In genomic region chr3:129557737-129558037, GRCh38 we compare ENCODE assay signal across 16 cellular contexts. TPM values are rescaled to one million over a fixed set of nuclear protein-coding genes. Genes with fewer than 3 reads are reported as not detected.
DNase-seq lines count a peak whose midpoint lies in the region; ATAC-seq and TF ChIP-seq lines count a peak whose summit lies in the region.
"Had no signal": no experiment of that assay in that cellular context is flagged by ENCODE, and none has a peak within 500 bp of the region (broad histone marks: within the 10 kb centered on the region; RNA-seq: fewer than 3 reads in every experiment).

No MANE protein-coding gene starts in this region.

- H3K36me3 ChIP-seq in IMR-90 (ENCODE audit: control insufficient read depth, insufficient read depth, low read length) (peaks cover 38% of the 10 kb centered on the region), thoracic aorta (peaks cover 16% of the 10 kb centered on the region), prostate gland (no peaks in the 10 kb centered on the region)

- intact Hi-C loops in IMR-90 (cut with micrococcal nuclease): no loop called here
- intact Hi-C loops in dorsolateral prefrontal cortex (cut with DNase I): no loop called here
- intact Hi-C loops in prostate gland (cut with DNase I): loop anchor here (5.0 kb wide), 1 partner anchor 65 kb away; no protein-coding TSS in a partner anchor

- H3K4me1 Mint-ChIP-seq in nephron progenitor cell: peaks cover 72% of the 10 kb centered on the region

- H3K4me1 ChIP-seq in IMR-90 (ENCODE audit: control insufficient read depth, insufficient read depth, low read length): peaks cover 38% of the 10 kb centered on the region
- H3K4me1 ChIP-seq in thoracic aorta (ENCODE audit: control insufficient read depth in 1 of 2, low read depth in 2 of 2): peaks cover 57 to 93% of the 10 kb centered on the region in 2 donors
- H3K4me1 ChIP-seq in prostate gland (replicated peaks): no peaks in the 10 kb centered on the region

- H4K91ac ChIP-seq in IMR-90 (ENCODE audit: insufficient read depth, low read depth, low read length): peak overlapping the region; percentile 83

- H3K27ac ChIP-seq in IMR-90 (ENCODE audit: insufficient read depth, low read length): no peak overlapping the region
- H3K27ac ChIP-seq in dorsolateral prefrontal cortex: peak overlapping the region in 38 of 59 donors; percentile 1 to 78 (median 52)
- H3K27ac ChIP-seq in thoracic aorta: peak overlapping the region; percentile 77 to 86
- peak overlapping the region in 1 of 2 donors; percentile 26 for H3K27ac ChIP-seq in prostate gland

- BruUV-seq in IMR-90 (replicated peaks; lab: Mats Ljungman, UMichigan): no TSS peak

- POLR2A ChIA-PET in IMR-90 (lab: Charles Lee; ENCODE audit: unreplicated experiment): no interaction called here

- TF ChIP-seq CTCF in IMR-90 (conservative IDR thresholded peaks at IDR 0.05; ENCODE audit: low read depth, low read length) (no peak), dorsolateral prefrontal cortex (IDR thresholded peaks at IDR 0.05 in 54 of 56, conservative IDR thresholded peaks at IDR 0.05 in 2 of 56; ENCODE audit: low read depth in 1 of 56, partially characterized antibody in 56 of 56) (no peak), nephron progenitor cell (IDR thresholded peaks at IDR 0.05) (no peak), thoracic aorta (IDR thresholded peaks at IDR 0.05) (no peak), prostate gland (IDR thresholded peaks at IDR 0.05) (no peak)

- H2BK120ac ChIP-seq in IMR-90 (ENCODE audit: low read depth, low read length): peak overlapping the region; percentile 46; the same call in 1 of the 2 replicates

- H2BK20ac ChIP-seq in IMR-90 (ENCODE audit: low read depth, low read length): no peak overlapping the region

- CTCF ChIA-PET in IMR-90 (lab: Yijun Ruan, JAX): interaction anchor here (1.3 kb wide), 1 partner anchor 72 kb away, joined by 3 read pairs; no protein-coding TSS in a partner anchor

- no peak overlapping the region for H3K56ac ChIP-seq in IMR-90 (ENCODE audit: extremely low read depth, insufficient read depth, low read length)

- in situ Hi-C loops in IMR-90 (cut with MboI; ENCODE audit: low sequenced_read_pairs): no loop called here

- no peak overlapping the region for H2BK5ac ChIP-seq in IMR-90 (ENCODE audit: low read depth, low read length, poor library complexity, severe bottlenecking)

- H3K4ac ChIP-seq in IMR-90 (ENCODE audit: low read depth, low read length): peak overlapping the region; percentile 98

- no peaks in the 10 kb centered on the region for H3K27me3 Mint-ChIP-seq in nephron progenitor cell (ENCODE audit: low read depth, poor library complexity)

- H3K4me3 ChIP-seq in IMR-90 (ENCODE audit: insufficient read depth, low read depth, low read length) (no peak overlapping the region), dorsolateral prefrontal cortex (no peak overlapping the region), thoracic aorta (peak overlapping the region; percentile 19), prostate gland (no peak overlapping the region)
- H3K4me3 ChIP-seq: K562 had no signal

- H3K27me3 ChIP-seq in IMR-90 (ENCODE audit: control insufficient read depth, insufficient read depth, low read length) (no peaks in the 10 kb centered on the region), dorsolateral prefrontal cortex (no peaks in the 10 kb centered on the region), thoracic aorta (replicated peaks; ENCODE audit: insufficient read depth) (no peaks in the 10 kb centered on the region), prostate gland (replicated peaks; ENCODE audit: insufficient read depth) (no peaks in the 10 kb centered on the region)

- no peak overlapping the region for H2AFZ ChIP-seq in IMR-90 (replicated peaks; ENCODE audit: low read length, poor library complexity)

- H3K9me3 ChIP-seq in IMR-90 (ENCODE audit: control insufficient read depth, insufficient read depth, low read length): no peaks in the 10 kb centered on the region
- no peaks in the 10 kb centered on the region for H3K9me3 ChIP-seq in thoracic aorta
- no peaks in the 10 kb centered on the region for H3K9me3 ChIP-seq in prostate gland

- H3K14ac ChIP-seq in IMR-90 (replicated peaks; ENCODE audit: low read depth, low read length): peak overlapping the region; percentile 96; the same call in 1 of the 2 replicates

- no peak overlapping the region for H3K9ac ChIP-seq in IMR-90 (ENCODE audit: low read depth, low read length)

- DNase-seq in IMR-90 (no peak), dorsolateral prefrontal cortex (no peak), nephron progenitor cell (no peak), thoracic aorta (ENCODE audit: low spot score) (no peak), prostate gland (ENCODE audit: low spot score) (no peak)
- no peak for DNase-seq in effector CD8-positive, alpha-beta T cell (lab: John Stamatoyannopoulos, UW)
- DNase-seq: activated CD4-positive, CD25-positive, alpha-beta regulatory T cell treated with anti-CD3 and anti-CD28 coated beads, Interleukin-2, amount 50 U/mL, for 72 hours; AML-193; effector CD4-positive, alpha-beta T cell; NCI-H1105; small intestine had no signal

- H3K4me2 ChIP-seq in IMR-90 (ENCODE audit: low read depth, low read length): no peak overlapping the region

- H2BK15ac ChIP-seq in IMR-90 (ENCODE audit: low read depth, low read length): peak overlapping the region; percentile 7; the same call in 1 of the 3 replicates

- no peak overlapping the region for H3K18ac ChIP-seq in IMR-90 (ENCODE audit: low read depth, low read length)

- H3K9me3 Mint-ChIP-seq in nephron progenitor cell: no peaks in the 10 kb centered on the region
- H3K9me3 Mint-ChIP-seq: stimulated activated memory B cell treated with anti-CD40 and anti-IgM and Interleukin-4, amounts not matched to agents 10 μg/mL and 1 μg/mL and 100 μg/mL, for 72 hours had no signal

- H3K36me3 Mint-ChIP-seq in nephron progenitor cell (ENCODE audit: low read depth): peaks cover 6% of the 10 kb centered on the region
- H3K36me3 Mint-ChIP-seq: stimulated activated memory B cell treated with anti-CD40 and anti-IgM and Interleukin-4, amounts not matched to agents 10 μg/mL and 1 μg/mL and 100 μg/mL, for 72 hours had no signal

- peaks cover 13 to 41% of the 10 kb centered on the region in 2 experiments; a peak in 3 of 4 replicates for H3K79me1 ChIP-seq in IMR-90 (ENCODE audit: low read depth in 1 of 2, low read length in 2 of 2)

- 59% methylated on average over 8 of the region's 9 CpGs; no CpG with 5 or more reads in 1 of the 2 experiments for WGBS in IMR-90 (ENCODE audit: extremely low coverage in 2 of 2, insufficient read length in 1 of 2), 2 experiments
- WGBS in prostate gland: 54% methylated on average over 9 of the region's 9 CpGs

- peak overlapping the region; percentile 65 for H3K27ac Mint-ChIP-seq in nephron progenitor cell
- H3K27ac Mint-ChIP-seq: stimulated activated memory B cell treated with anti-CD40 and anti-IgM and Interleukin-4, amounts not matched to agents 10 μg/mL and 1 μg/mL and 100 μg/mL, for 72 hours had no signal

- H4K8ac ChIP-seq in IMR-90 (ENCODE audit: low read depth in 2 of 2, low read length in 2 of 2): peak overlapping the region; percentile 20 to 90; a peak in 1 of 4 replicates

- dilution Hi-C loops in IMR-90 (cut with HindIII; ENCODE audit: low sequenced_read_pairs, unreplicated experiment): no loop called here

- peaks cover 23% of the 10 kb centered on the region for H3K9me1 ChIP-seq in IMR-90 (ENCODE audit: insufficient read depth, low read length)

- peak overlapping the region; percentile 16 for H3K4me3 Mint-ChIP-seq in nephron progenitor cell
- H3K4me3 Mint-ChIP-seq: stimulated activated memory B cell treated with anti-CD40 and anti-IgM and Interleukin-4, amounts not matched to agents 10 μg/mL and 1 μg/mL and 100 μg/mL, for 72 hours had no signal

- TF ChIP-seq POLR2A in IMR-90 (IDR thresholded peaks at IDR 0.05; ENCODE audit: low read depth, low read length) (no peak), prostate gland (IDR thresholded peaks at IDR 0.05) (no peak)

- peak overlapping the region; percentile 10 for H2AK9ac ChIP-seq in IMR-90 (replicated peaks; ENCODE audit: low read depth, low read length, poor library complexity)

- peak overlapping the region; percentile 36; the same call in 1 of the 2 replicates for H3K23ac ChIP-seq in IMR-90 (ENCODE audit: low read depth, low read length)

- no peaks in the 10 kb centered on the region for H4K20me1 ChIP-seq in IMR-90 (ENCODE audit: insufficient read depth, low read length)

- H4K5ac ChIP-seq in IMR-90 (ENCODE audit: low read depth, low read length): no peak overlapping the region; the same call in 1 of the 2 replicates

- ATAC-seq in IMR-90 (ENCODE audit: low read depth) (no peak), thoracic aorta (ENCODE audit: insufficient number of reproducible peaks, low FRiP score, low read depth) (no peak), GM19395 (IDR thresholded peaks at IDR 0.05; ENCODE audit: unreplicated experiment) (no peak)
- ATAC-seq: K562; stimulated activated memory B cell treated with anti-CD40 and anti-IgM and Interleukin-4, amounts not matched to agents 10 μg/mL and 1 μg/mL and 100 μg/mL, for 72 hours had no signal

- H2AK5ac ChIP-seq in IMR-90 (ENCODE audit: low read depth, low read length): peak overlapping the region; percentile 87

- TF ChIP-seq RAD21 in IMR-90 (IDR thresholded peaks at IDR 0.05; ENCODE audit: low read length): no peak

TF ChIP-seq in IMR-90, 13 proteins besides CTCF, POLR2A, EP300 and RAD21 (continues in another document):
- no peak for TF ChIP-seq RCOR1 (IDR thresholded peaks at IDR 0.05; ENCODE audit: insufficient replicate concordance, low read length)
- TF ChIP-seq MAFK (IDR thresholded peaks at IDR 0.05; ENCODE audit: low read depth, low read length): no peak
- TF ChIP-seq RFX5 (IDR thresholded peaks at IDR 0.05; ENCODE audit: low read depth, low read length): no peak

RNA-seq across cellular contexts. Expression of gene H1-8, which starts 14.7 kb away (rescaled TPM):
- not detected in 2 replicates for total RNA-seq in IMR-90 (2012; rRNA removed)
- not detected in 2 replicates for polyA plus RNA-seq in IMR-90 (2012; rRNA removed)
- polyA plus RNA-seq in IMR-90 (2012; cell fraction: cytosol; rRNA removed): not detected in 2 replicates
- polyA plus RNA-seq in IMR-90 (2012; cell fraction: nucleus; rRNA removed; ENCODE audit: low replicate concordance): not detected in 2 replicates
- total RNA-seq in dorsolateral prefrontal cortex: not detected
- not detected for total RNA-seq in thoracic aorta
- total RNA-seq in prostate gland: not detected
- total RNA-seq: K562; lower leg skin; T-helper 1 cell treated with Interleukin-12 subunit alpha and Interleukin-12 subunit beta and Interleukin-4 antibody, amounts not matched to agents 30 ng/mL and 1 ng/mL, for 36 hours had no signal
- polyA plus RNA-seq: K562, small intestine had no signal

RNA-seq across cellular contexts. Expression of gene RHO, which starts 29.2 kb away (rescaled TPM):
- total RNA-seq in IMR-90 (2012; rRNA removed) (not detected in 2 replicates), dorsolateral prefrontal cortex (1 to 10 TPM in 42 of 120 experiments, under 1 TPM in 74, not detected in 4; 0.18 to 3.1 (median 0.82) TPM), thoracic aorta (not detected), prostate gland (under 1 TPM in 1 of 2 donors, not detected in 1; 0.23 TPM)
- polyA plus RNA-seq in IMR-90 (2012; rRNA removed): not detected in 2 replicates
- polyA plus RNA-seq in IMR-90 (2012; cell fraction: cytosol; rRNA removed): not detected in 2 replicates
- 0.03 TPM in 1 of 2 replicates, not detected in the other for polyA plus RNA-seq in IMR-90 (2012; cell fraction: nucleus; rRNA removed; ENCODE audit: low replicate concordance)
- total RNA-seq: K562; lower leg skin; T-helper 1 cell treated with Interleukin-12 subunit alpha and Interleukin-12 subunit beta and Interleukin-4 antibody, amounts not matched to agents 30 ng/mL and 1 ng/mL, for 36 hours had no signal
- polyA plus RNA-seq: K562, small intestine had no signal

RNA-seq across cellular contexts. Expression of gene PLXND1, which starts 48.8 kb away (rescaled TPM):
- total RNA-seq in IMR-90 (2012; rRNA removed) (19.2 and 22.5 TPM in 2 replicates), dorsolateral prefrontal cortex (100 to 1,000 TPM in 73 of 120 experiments, 10 to 100 TPM in 47; 60.7 to 184 (median 106) TPM), thoracic aorta (100 to 1,000 TPM; 207 to 246 TPM), prostate gland (10 to 100 TPM; 19.7 to 83.6 TPM)
- 64.5 and 67.1 TPM in 2 replicates for polyA plus RNA-seq in IMR-90 (2012; rRNA removed)
- polyA plus RNA-seq in IMR-90 (2012; cell fraction: cytosol; rRNA removed): 51.4 and 55.1 TPM in 2 replicates
- polyA plus RNA-seq in IMR-90 (2012; cell fraction: nucleus; rRNA removed; ENCODE audit: low replicate concordance): 117 and 164 TPM in 2 replicates
